4 cellular contexts compared by ENCODE assay signal in the genomic region with DNA sequence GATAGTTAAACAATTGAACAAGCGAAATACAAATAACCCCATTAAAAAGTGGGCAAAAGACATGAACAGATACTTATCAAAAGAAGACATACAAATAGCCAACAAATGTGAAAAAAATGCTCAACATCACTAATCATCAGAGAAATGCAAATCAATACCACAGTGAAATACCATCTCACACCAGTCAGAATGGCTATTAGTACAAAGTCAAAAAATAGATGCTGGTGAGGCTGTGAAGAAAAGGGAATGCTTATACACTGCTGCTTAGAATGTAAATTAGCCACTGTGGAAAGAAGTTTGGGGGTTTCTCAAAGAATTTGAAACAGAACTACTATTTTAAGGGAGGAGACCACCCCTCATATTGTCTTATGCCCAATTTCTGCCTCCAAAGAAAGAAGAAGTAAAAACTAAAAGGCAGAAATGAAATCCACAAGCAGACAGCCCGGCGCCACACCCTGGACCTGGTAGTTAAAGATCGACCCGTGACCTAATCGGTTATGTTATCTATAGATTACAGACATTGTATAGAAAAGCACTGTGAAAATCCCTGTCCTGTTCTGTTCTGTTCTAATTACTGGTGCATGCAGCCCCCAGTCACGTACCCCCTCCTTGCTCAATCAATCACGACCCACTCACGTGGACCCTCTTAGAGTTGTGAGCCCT. TPM values are rescaled to one million over a fixed set of nuclear protein-coding genes. Genes with fewer than 3 reads are reported as not detected.
"Had no signal": no experiment of that assay in that cellular context is flagged by ENCODE, and none has a peak within 500 bp of the region (broad histone marks: within the 10 kb centered on the region; RNA-seq: fewer than 3 reads in every experiment).

No MANE protein-coding gene starts in this region.

RNA-seq across cellular contexts. Expression of a gene that starts 52.6 kb away (rescaled TPM):
- total RNA-seq: M059J, OCI-LY7, PC-3, SK-MEL-5 had no signal
